Comparison of ENCODE assay signal across 1 cellular context in the genomic region with DNA sequence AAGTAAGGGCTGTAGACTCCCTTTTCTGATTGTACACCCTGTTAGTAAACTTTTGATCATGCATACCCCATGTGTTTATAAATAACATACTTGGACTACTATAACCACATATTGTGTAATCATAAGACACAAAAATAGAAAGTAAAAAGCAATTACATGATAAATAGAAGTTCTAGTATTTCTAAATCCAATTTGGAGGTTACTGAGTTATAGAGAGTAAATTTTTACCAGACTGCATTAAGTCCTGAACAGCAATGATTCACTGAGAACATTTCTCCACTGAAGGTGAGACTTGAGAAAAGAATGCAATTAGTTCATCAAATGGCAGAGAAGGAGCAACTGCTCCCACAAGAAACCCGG.
TF ChIP-seq lines count a peak whose summit lies in the region.

No MANE protein-coding gene starts in this region.

TF ChIP-seq in endothelial cell of umbilical vein, 7 proteins besides CTCF, POLR2A, EP300 and RAD21:
- TF ChIP-seq, protein P1, sequence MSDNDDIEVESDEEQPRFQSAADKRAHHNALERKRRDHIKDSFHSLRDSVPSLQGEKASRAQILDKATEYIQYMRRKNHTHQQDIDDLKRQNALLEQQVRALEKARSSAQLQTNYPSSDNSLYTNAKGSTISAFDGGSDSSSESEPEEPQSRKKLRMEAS (IDR thresholded peaks at IDR 0.05; ENCODE audit: insufficient read depth, insufficient read length), result no peak
- no peak for TF ChIP-seq FOS (IDR thresholded peaks at IDR 0.05; ENCODE audit: borderline replicate concordance, insufficient read depth, low read length)
- TF ChIP-seq POLR2AphosphoS5 (IDR thresholded peaks at IDR 0.05; ENCODE audit: insufficient read depth, low read depth, low read length), result no peak
- TF ChIP-seq JUN (IDR thresholded peaks at IDR 0.05; ENCODE audit: borderline replicate concordance, insufficient read depth, insufficient read length, low read depth), result no peak
- TF ChIP-seq MYC (IDR thresholded peaks at IDR 0.05; ENCODE audit: low read depth, low read length), result no peak
- no peak for TF ChIP-seq EZH2 (IDR thresholded peaks at IDR 0.05; ENCODE audit: borderline replicate concordance, low read depth, low read length, severe bottlenecking)
- TF ChIP-seq GATA2 (IDR thresholded peaks at IDR 0.05; ENCODE audit: insufficient read depth, insufficient read length, low read depth, low read length), result no peak
TF ChIP-seq in endothelial cell of umbilical vein: peak in this region for 0.
